Comparison of ENCODE assay signal across 8 cellular contexts in the genomic region with DNA sequence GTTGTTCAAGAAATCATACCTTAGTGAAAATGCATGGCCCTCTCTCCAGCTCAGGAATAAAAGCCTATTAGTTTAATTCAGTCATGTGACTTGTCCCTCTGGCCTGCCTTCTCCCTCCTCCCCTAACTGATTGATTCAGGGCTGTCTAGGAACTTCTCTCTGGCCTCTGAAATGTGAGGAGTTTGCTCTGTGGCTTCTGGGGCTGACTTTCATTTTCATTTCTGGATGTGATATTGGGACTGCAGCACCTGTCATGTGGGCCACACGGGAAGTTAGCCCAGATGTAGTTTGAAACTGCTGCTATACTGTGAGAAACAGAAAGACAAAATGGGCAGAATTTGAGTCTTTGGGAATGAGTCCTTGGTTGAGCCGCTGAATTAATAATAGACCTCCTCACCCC. TPM values are rescaled to one million over a fixed set of nuclear protein-coding genes. Genes with fewer than 3 reads are reported as not detected.
A peak's percentile ranks its signal among the peaks of the same experiment; 100 is the strongest.
DNase-seq lines count a peak whose midpoint lies in the region; ATAC-seq and TF ChIP-seq lines count a peak whose summit lies in the region.

No MANE protein-coding gene starts in this region.

- TF ChIP-seq CTCF in heart right ventricle (IDR thresholded peaks at IDR 0.05): no peak

- no peaks in the 10 kb centered on the region for H3K9me3 ChIP-seq in heart right ventricle

- intact Hi-C loops in heart right ventricle (cut with DNase I): no loop called here
- intact Hi-C loops in Right ventricle myocardium inferior (cut with DNase I): no loop called here
- intact Hi-C loops in activated T-helper 2 cell treated with anti-CD3 and anti-CD28 coated beads, Interferon-gamma antibody, Interleukin-2, Interleukin-4, amounts not matched to agents 10 μg/mL and 5 μg/mL and 100 μg/mL, durations not matched to agents 14 hours and 24 hours and 36 hours (cut with micrococcal nuclease): loop anchor here (1.0 to 2.0 kb wide), 5 partner anchors 15 to 146 kb away; no protein-coding TSS in a partner anchor

- H3K36me3 ChIP-seq in heart right ventricle: no peaks in the 10 kb centered on the region

- H3K27me3 Mint-ChIP-seq in activated T-helper 2 cell treated with anti-CD3 and anti-CD28 coated beads, Interferon-gamma antibody, Interleukin-2, Interleukin-4, amounts not matched to agents 10 μg/mL and 5 μg/mL and 100 μg/mL, durations not matched to agents 14 hours and 24 hours and 36 hours (ENCODE audit: low read depth): no peaks in the 10 kb centered on the region
- no peaks in the 10 kb centered on the region for H3K27me3 Mint-ChIP-seq in stimulated activated naive CD8-positive, alpha-beta T cell treated with anti-CD3 and anti-CD28 coated beads, Interleukin-15, amount 100 ng/mL, for 72 hours

- peak overlapping the region; percentile 91 for H3K27ac Mint-ChIP-seq in activated T-helper 2 cell treated with anti-CD3 and anti-CD28 coated beads, Interferon-gamma antibody, Interleukin-2, Interleukin-4, amounts not matched to agents 10 μg/mL and 5 μg/mL and 100 μg/mL, durations not matched to agents 14 hours and 24 hours and 36 hours
- peak overlapping the region; percentile 61 to 95 for H3K27ac Mint-ChIP-seq in stimulated activated naive CD8-positive, alpha-beta T cell treated with anti-CD3 and anti-CD28 coated beads, Interleukin-15, amount 100 ng/mL, for 72 hours

- no peaks in the 10 kb centered on the region for H3K9me3 Mint-ChIP-seq in activated T-helper 2 cell treated with anti-CD3 and anti-CD28 coated beads, Interferon-gamma antibody, Interleukin-2, Interleukin-4, amounts not matched to agents 10 μg/mL and 5 μg/mL and 100 μg/mL, durations not matched to agents 14 hours and 24 hours and 36 hours
- no peaks in the 10 kb centered on the region for H3K9me3 Mint-ChIP-seq in stimulated activated naive CD8-positive, alpha-beta T cell treated with anti-CD3 and anti-CD28 coated beads, Interleukin-15, amount 100 ng/mL, for 72 hours

- H3K4me3 ChIP-seq in heart right ventricle: peak overlapping the region in 4 of 10 donors; percentile 11 to 28 (median 20)

- peak in 6 of 8 donors; percentile 67 to 91 (median 74) for ATAC-seq in heart right ventricle
- no peak for ATAC-seq in Right ventricle myocardium inferior
- peak; percentile 92 for ATAC-seq in HG02970 (IDR thresholded peaks at IDR 0.05; ENCODE audit: low FRiP score, unreplicated experiment)
- peak; percentile 99 for ATAC-seq in left lobe of liver
- peak; percentile 97 for ATAC-seq in stimulated activated naive CD8-positive, alpha-beta T cell treated with anti-CD3 and anti-CD28 coated beads, Interleukin-15, amount 100 ng/mL, for 72 hours

- DNase-seq in heart right ventricle: peak in 1 of 2 donors; percentile 11
- no peak for DNase-seq in Right ventricle myocardium inferior (ENCODE audit: missing footprints)
- DNase-seq in NOMO-1 (lab: John Stamatoyannopoulos, UW; ENCODE audit: unreplicated experiment in 2 of 2): peak; percentile 67 to 78
- DNase-seq in activated T-helper 2 cell treated with anti-CD3 and anti-CD28 coated beads, Interferon-gamma antibody, Interleukin-2, Interleukin-4, amounts not matched to agents 10 μg/mL and 5 μg/mL and 100 μg/mL, durations not matched to agents 14 hours and 24 hours and 36 hours (ENCODE audit: low spot score): peak; percentile 65
- DNase-seq in left lobe of liver (ENCODE audit: low spot score): peak; percentile 73
- DNase-seq in stimulated activated naive CD8-positive, alpha-beta T cell treated with anti-CD3 and anti-CD28 coated beads, Interleukin-15, amount 100 ng/mL, for 72 hours: peak; percentile 39 to 62
- DNase-seq in NCI-H1048 (lab: John Stamatoyannopoulos, UW): no peak

- peaks cover 0 to 46% (median 11%) of the 10 kb centered on the region in 9 donors for H3K4me1 ChIP-seq in heart right ventricle

- no peaks in the 10 kb centered on the region for H3K27me3 ChIP-seq in heart right ventricle

- H3K4me1 Mint-ChIP-seq in activated T-helper 2 cell treated with anti-CD3 and anti-CD28 coated beads, Interferon-gamma antibody, Interleukin-2, Interleukin-4, amounts not matched to agents 10 μg/mL and 5 μg/mL and 100 μg/mL, durations not matched to agents 14 hours and 24 hours and 36 hours (ENCODE audit: low read depth): peaks cover 50% of the 10 kb centered on the region
- H3K4me1 Mint-ChIP-seq in stimulated activated naive CD8-positive, alpha-beta T cell treated with anti-CD3 and anti-CD28 coated beads, Interleukin-15, amount 100 ng/mL, for 72 hours: peaks cover 81% of the 10 kb centered on the region

- peaks cover 17% of the 10 kb centered on the region for H3K36me3 Mint-ChIP-seq in activated T-helper 2 cell treated with anti-CD3 and anti-CD28 coated beads, Interferon-gamma antibody, Interleukin-2, Interleukin-4, amounts not matched to agents 10 μg/mL and 5 μg/mL and 100 μg/mL, durations not matched to agents 14 hours and 24 hours and 36 hours (ENCODE audit: low read depth)

- peak overlapping the region in 2 of 10 donors; percentile 0 to 55 for H3K27ac ChIP-seq in heart right ventricle

- WGBS in heart right ventricle, 2 donors: 52 to 55% methylated on average over 2 of the region's 2 CpGs

- peak overlapping the region; percentile 74 for H3K4me3 Mint-ChIP-seq in activated T-helper 2 cell treated with anti-CD3 and anti-CD28 coated beads, Interferon-gamma antibody, Interleukin-2, Interleukin-4, amounts not matched to agents 10 μg/mL and 5 μg/mL and 100 μg/mL, durations not matched to agents 14 hours and 24 hours and 36 hours (ENCODE audit: low read depth)
- peak overlapping the region; percentile 75 to 82 for H3K4me3 Mint-ChIP-seq in stimulated activated naive CD8-positive, alpha-beta T cell treated with anti-CD3 and anti-CD28 coated beads, Interleukin-15, amount 100 ng/mL, for 72 hours

RNA-seq across cellular contexts. Expression of a gene that starts 44.8 kb away (rescaled TPM):
- total RNA-seq in heart right ventricle: 10 to 100 TPM in 1 of 10 donors, 1 to 10 TPM in 9; 4.1 to 14.5 (median 5.3) TPM
- polyA plus RNA-seq in heart right ventricle: 1 to 10 TPM in 1 of 2 donors, under 1 TPM in 1; 0.97 to 3.3 TPM
- total RNA-seq in Right ventricle myocardium inferior: 7.7 TPM
- total RNA-seq in activated T-helper 2 cell treated with anti-CD3 and anti-CD28 coated beads, Interferon-gamma antibody, Interleukin-2, Interleukin-4, amounts not matched to agents 10 μg/mL and 5 μg/mL and 100 μg/mL, durations not matched to agents 14 hours and 24 hours and 36 hours: 22.2 and 23.5 TPM in 2 replicates
- total RNA-seq in left lobe of liver: 5.2 TPM

Comparison
In these comparisons a context has a peak if more than half of its experiments do, and no peak if none do; other contexts are left out.
1. DNase-seq: peak in NOMO-1 (2 of 2), activated T-helper 2 cell treated with anti-CD3 and anti-CD28 coated beads, Interferon-gamma antibody, Interleukin-2, Interleukin-4, amounts not matched to agents 10 μg/mL and 5 μg/mL and 100 μg/mL, durations not matched to agents 14 hours and 24 hours and 36 hours (single experiment), left lobe of liver (single experiment) and stimulated activated naive CD8-positive, alpha-beta T cell treated with anti-CD3 and anti-CD28 coated beads, Interleukin-15, amount 100 ng/mL, for 72 hours (2 of 2); none in Right ventricle myocardium inferior (single experiment) and NCI-H1048 (single experiment).